Comparison of ENCODE assay signal across 20 cellular contexts in the genomic region with DNA sequence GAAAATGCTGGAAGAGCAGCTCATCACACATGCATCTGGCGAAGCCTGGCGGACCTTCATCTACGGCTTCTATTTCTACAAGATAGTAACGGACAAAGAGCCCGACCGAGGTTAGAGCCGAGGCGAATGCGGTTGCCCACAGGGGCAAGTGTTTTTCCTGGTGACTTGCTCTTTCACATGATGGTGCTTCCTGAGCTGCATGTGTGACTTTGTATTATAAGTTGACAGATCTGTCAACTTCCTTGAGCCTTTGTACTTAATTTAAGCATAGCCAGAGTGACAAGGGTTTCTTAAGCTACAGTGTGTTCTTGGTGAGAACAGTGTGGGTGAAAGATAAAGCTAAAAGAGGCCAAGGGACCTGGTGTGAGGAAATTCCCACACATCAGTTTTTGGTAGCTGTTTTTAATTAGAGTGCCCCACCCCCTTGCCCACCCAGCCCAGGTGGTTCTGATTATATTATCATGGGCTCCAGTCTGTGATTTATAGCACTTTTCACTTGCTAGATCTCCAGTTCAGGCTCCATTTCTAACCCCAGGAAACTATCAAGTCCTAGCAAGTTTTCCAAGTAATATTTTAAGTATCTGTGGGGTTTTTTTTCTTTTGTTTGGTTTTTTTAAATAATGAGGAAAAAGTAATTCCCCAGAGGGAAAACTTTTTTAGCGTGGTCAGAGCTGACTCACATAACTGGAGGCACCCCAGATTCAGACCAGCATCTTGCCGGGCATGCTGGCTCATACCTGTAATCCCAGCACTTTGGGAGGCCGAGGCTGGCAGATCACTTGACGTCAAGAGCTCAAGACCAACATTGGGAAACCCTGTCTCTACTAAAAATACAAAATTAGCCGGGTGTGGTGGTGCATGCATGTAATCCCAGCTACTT.
DNase-seq lines count a peak whose midpoint lies in the region; TF ChIP-seq lines count a peak whose summit lies in the region.
"Had no signal": no experiment of that assay in that cellular context is flagged by ENCODE, and none has a peak within 500 bp of the region (broad histone marks: within the 10 kb centered on the region; RNA-seq: fewer than 3 reads in every experiment).

No MANE protein-coding gene starts in this region.

- DNase-seq in activated CD4-positive, alpha-beta T cell treated with anti-CD3 and anti-CD28 coated beads, Interleukin-2, amount 10 ng/mL, durations not matched to agents 7 days and 5 days: no peak
- DNase-seq in activated CD4-positive, alpha-beta T cell treated with anti-CD3 and anti-CD28 coated beads, Interleukin-2, amount 10 ng/mL, durations not matched to agents 24 days and 14 days: no peak
- peak; percentile 68 for DNase-seq in SK-N-SH
- peak; percentile 44 for DNase-seq in fibroblast of the conjunctiva (ENCODE audit: low read depth)
- DNase-seq in activated T-cell treated with anti-CD3 and anti-CD28 coated beads, Interleukin-2, amount 50 U/mL, for 24 hours: no peak
- no peak for DNase-seq in NCI-H510A treated with DMSO at 0.1 percent for 48 hours (lab: John Stamatoyannopoulos, UW)
- no peak for DNase-seq in G401 (ENCODE audit: low spot score)
- DNase-seq in PC-9: no peak
- DNase-seq: activated CD8-positive, alpha-beta memory T cell treated with anti-CD3 and anti-CD28 coated beads, Interleukin-2, amount 10 ng/mL, durations not matched to agents 7 days and 5 days; activated effector memory CD4-positive, alpha-beta T cell treated with Interleukin-2 at 50 U/mL for 16 hours; CD4-positive, alpha-beta memory T cell; dermis blood vessel endothelial cell; H7; hippocampal formation; NCI-H1092; NCI-H2081 treated with DMSO at 0.1 percent for 48 hours; NCI-H524 treated with DMSO at 0.1 percent for 48 hours; SJCRH30; spleen had no signal

- peaks cover 15 to 19% of the 10 kb centered on the region in 2 experiments for H3K36me3 ChIP-seq in SK-N-SH (replicated peaks in 1 of 2; ENCODE audit: control insufficient read depth in 1 of 2, insufficient read depth in 2 of 2, low read length in 1 of 2)
- H3K36me3 ChIP-seq in PC-9 (ENCODE audit: low read depth): no peaks in the 10 kb centered on the region

- TF ChIP-seq RAD21 in SK-N-SH (IDR thresholded peaks at IDR 0.05; ENCODE audit: low read length): no peak

- H3K4me1 ChIP-seq in SK-N-SH (ENCODE audit: control insufficient read depth in 1 of 2, insufficient read depth in 2 of 2, low read depth in 1 of 2, low read length in 1 of 2) (peaks cover 0 to 6% of the 10 kb centered on the region in 2 experiments; a peak in 2 of 4 replicates), PC-9 (replicated peaks; ENCODE audit: insufficient read depth) (no peaks in the 10 kb centered on the region)
- H3K4me1 ChIP-seq: SJCRH30 had no signal

- no peaks in the 10 kb centered on the region for H3K27me3 Mint-ChIP-seq in activated CD4-positive, alpha-beta T cell treated with anti-CD3 and anti-CD28 coated beads, Interleukin-2, amount 10 ng/mL, durations not matched to agents 7 days and 5 days
- no peaks in the 10 kb centered on the region for H3K27me3 Mint-ChIP-seq in activated CD4-positive, alpha-beta T cell treated with anti-CD3 and anti-CD28 coated beads, Interleukin-2, amount 10 ng/mL, durations not matched to agents 24 days and 14 days
- H3K27me3 Mint-ChIP-seq in activated T-cell treated with anti-CD3 and anti-CD28 coated beads, Interleukin-2, amount 50 U/mL, for 24 hours: no peaks in the 10 kb centered on the region
- H3K27me3 Mint-ChIP-seq: activated CD8-positive, alpha-beta memory T cell treated with anti-CD3 and anti-CD28 coated beads, Interleukin-2, amount 10 ng/mL, durations not matched to agents 7 days and 5 days; CD4-positive, alpha-beta memory T cell had no signal

- TF ChIP-seq CTCF in SK-N-SH (IDR thresholded peaks at IDR 0.05) (no peak), PC-9 (conservative IDR thresholded peaks at IDR 0.05) (no peak)

- H3K4me1 Mint-ChIP-seq in activated CD4-positive, alpha-beta T cell treated with anti-CD3 and anti-CD28 coated beads, Interleukin-2, amount 10 ng/mL, durations not matched to agents 7 days and 5 days: peaks cover 4% of the 10 kb centered on the region
- H3K4me1 Mint-ChIP-seq in activated CD4-positive, alpha-beta T cell treated with anti-CD3 and anti-CD28 coated beads, Interleukin-2, amount 10 ng/mL, durations not matched to agents 24 days and 14 days: no peaks in the 10 kb centered on the region
- H3K4me1 Mint-ChIP-seq in activated T-cell treated with anti-CD3 and anti-CD28 coated beads, Interleukin-2, amount 50 U/mL, for 24 hours (ENCODE audit: low read depth): no peaks in the 10 kb centered on the region
- H3K4me1 Mint-ChIP-seq: CD4-positive, alpha-beta memory T cell had no signal

- POLR2A ChIA-PET in activated CD4-positive, alpha-beta T cell treated with anti-CD3 and anti-CD28 coated beads, Interleukin-2, amount 10 ng/mL, durations not matched to agents 7 days and 5 days (lab: Charles Lee): no interaction called here
- POLR2A ChIA-PET in SK-N-SH (lab: Yijun Ruan, JAX): interaction anchor here (0.7 kb wide), 1 partner anchor 917 kb away, joined by 3 read pairs; no protein-coding TSS in a partner anchor
- POLR2A ChIA-PET in PC-9 (lab: Charles Lee; ENCODE audit: unreplicated experiment): interaction anchor here (0.7 kb wide), 1 partner anchor 260 kb away, joined by 3 read pairs; no protein-coding TSS in a partner anchor

- H3K27me3 ChIP-seq in SK-N-SH (ENCODE audit: insufficient read depth): no peaks in the 10 kb centered on the region
- no peaks in the 10 kb centered on the region for H3K27me3 ChIP-seq in PC-9 (ENCODE audit: insufficient read depth, low read depth)
- H3K27me3 ChIP-seq: SJCRH30, spleen had no signal

- BruUV-seq in PC-9 (replicated peaks; lab: Mats Ljungman, UMichigan): no TSS peak

- peak overlapping the region; percentile 41 for H3K27ac Mint-ChIP-seq in activated CD4-positive, alpha-beta T cell treated with anti-CD3 and anti-CD28 coated beads, Interleukin-2, amount 10 ng/mL, durations not matched to agents 7 days and 5 days
- H3K27ac Mint-ChIP-seq in activated CD4-positive, alpha-beta T cell treated with anti-CD3 and anti-CD28 coated beads, Interleukin-2, amount 10 ng/mL, durations not matched to agents 24 days and 14 days: no peak overlapping the region
- H3K27ac Mint-ChIP-seq in activated T-cell treated with anti-CD3 and anti-CD28 coated beads, Interleukin-2, amount 50 U/mL, for 24 hours: no peak overlapping the region
- H3K27ac Mint-ChIP-seq: activated CD8-positive, alpha-beta memory T cell treated with anti-CD3 and anti-CD28 coated beads, Interleukin-2, amount 10 ng/mL, durations not matched to agents 7 days and 5 days; CD4-positive, alpha-beta memory T cell had no signal

- 80% methylated on average over 14 of the region's 14 CpGs for WGBS in SK-N-SH (ENCODE audit: low lambda C conversion rate)

- 0 out of 4 replicates have a peak, but pooled peaks have one; percentile 12 to 29 for TF ChIP-seq EP300 in SK-N-SH (IDR thresholded peaks at IDR 0.05; ENCODE audit: borderline replicate concordance in 1 of 2, low read depth in 1 of 2, low read length in 1 of 2)

- H4K20me1 ChIP-seq in SK-N-SH (ENCODE audit: insufficient read depth) (no peaks in the 10 kb centered on the region), PC-9 (ENCODE audit: insufficient read depth) (no peaks in the 10 kb centered on the region)

- H3K79me2 ChIP-seq in SK-N-SH (ENCODE audit: insufficient read depth) (no peaks in the 10 kb centered on the region), PC-9 (ENCODE audit: low read depth) (no peaks in the 10 kb centered on the region)

- H3K9ac ChIP-seq in SK-N-SH: no peak overlapping the region

- H3K9me3 ChIP-seq in SK-N-SH (no peaks in the 10 kb centered on the region), PC-9 (ENCODE audit: insufficient read depth, low read depth) (no peaks in the 10 kb centered on the region)
- H3K9me3 ChIP-seq: SJCRH30, spleen had no signal

- H2AFZ ChIP-seq in SK-N-SH (ENCODE audit: low read depth) (no peak overlapping the region), PC-9 (no peak overlapping the region)

- CTCF ChIA-PET in activated CD4-positive, alpha-beta T cell treated with anti-CD3 and anti-CD28 coated beads, Interleukin-2, amount 10 ng/mL, durations not matched to agents 7 days and 5 days (lab: Charles Lee): interaction anchor here (0.9 kb wide), 1 partner anchor 22 kb away, joined by 3 read pairs; no protein-coding TSS in a partner anchor
- CTCF ChIA-PET in SK-N-SH (lab: Yijun Ruan, JAX) (interaction anchor here (0.8 to 2.2 kb wide), 2 partner anchors 94 to 211 kb away, joined by 3 to 15 read pairs; no protein-coding TSS in a partner anchor), PC-9 (lab: Charles Lee) (no interaction called here)

- H3K27ac ChIP-seq in SK-N-SH (ENCODE audit: low read depth in 2 of 2, low read length in 1 of 2) (peak overlapping the region; percentile 31 to 59; a peak in 3 of 4 replicates), PC-9 (no peak overlapping the region)
- H3K27ac ChIP-seq: 22Rv1, SJCRH30, spleen had no signal

- intact Hi-C loops in activated CD4-positive, alpha-beta T cell treated with anti-CD3 and anti-CD28 coated beads, Interleukin-2, amount 10 ng/mL, durations not matched to agents 24 days and 14 days (cut with micrococcal nuclease): no loop called here
- intact Hi-C loops in PC-9 (cut with micrococcal nuclease; ENCODE audit: unreplicated experiment): no loop called here

- peak overlapping the region; percentile 24; the same call in 1 of the 2 replicates for H3K4me2 ChIP-seq in SK-N-SH
- no peak overlapping the region for H3K4me2 ChIP-seq in PC-9

- H3K4me3 ChIP-seq in SK-N-SH (ENCODE audit: low read depth in 2 of 2, low read length in 1 of 2): no peak overlapping the region
- no peak overlapping the region for H3K4me3 ChIP-seq in PC-9
- H3K4me3 ChIP-seq: SJCRH30, spleen had no signal

- no peaks in the 10 kb centered on the region for H3K9me3 Mint-ChIP-seq in activated CD4-positive, alpha-beta T cell treated with anti-CD3 and anti-CD28 coated beads, Interleukin-2, amount 10 ng/mL, durations not matched to agents 7 days and 5 days
- H3K9me3 Mint-ChIP-seq in activated CD4-positive, alpha-beta T cell treated with anti-CD3 and anti-CD28 coated beads, Interleukin-2, amount 10 ng/mL, durations not matched to agents 24 days and 14 days: no peaks in the 10 kb centered on the region
- no peaks in the 10 kb centered on the region for H3K9me3 Mint-ChIP-seq in activated T-cell treated with anti-CD3 and anti-CD28 coated beads, Interleukin-2, amount 50 U/mL, for 24 hours
- H3K9me3 Mint-ChIP-seq: CD4-positive, alpha-beta memory T cell had no signal

- H3F3A ChIP-seq in SK-N-SH (replicated peaks; ENCODE audit: insufficient read depth): no peaks in the 10 kb centered on the region
- H3F3A ChIP-seq in PC-9 (ENCODE audit: insufficient read depth, low read depth): 0 out of 2 replicates have a peak, but pooled peaks cover 6% of the 10 kb centered on the region

- H3K9me2 ChIP-seq in SK-N-SH (no peaks in the 10 kb centered on the region), PC-9 (ENCODE audit: insufficient read depth) (no peaks in the 10 kb centered on the region)

- no peak overlapping the region for H3K4me3 Mint-ChIP-seq in activated CD4-positive, alpha-beta T cell treated with anti-CD3 and anti-CD28 coated beads, Interleukin-2, amount 10 ng/mL, durations not matched to agents 7 days and 5 days
- H3K4me3 Mint-ChIP-seq in activated CD4-positive, alpha-beta T cell treated with anti-CD3 and anti-CD28 coated beads, Interleukin-2, amount 10 ng/mL, durations not matched to agents 24 days and 14 days: no peak overlapping the region
- H3K4me3 Mint-ChIP-seq in activated T-cell treated with anti-CD3 and anti-CD28 coated beads, Interleukin-2, amount 50 U/mL, for 24 hours: no peak overlapping the region
- H3K4me3 Mint-ChIP-seq: activated CD8-positive, alpha-beta memory T cell treated with anti-CD3 and anti-CD28 coated beads, Interleukin-2, amount 10 ng/mL, durations not matched to agents 7 days and 5 days; CD4-positive, alpha-beta memory T cell had no signal

- in situ Hi-C loops in G401 (cut with HindIII; ENCODE audit: low sequenced_read_pairs): no loop called here

- H3K36me3 Mint-ChIP-seq in activated CD4-positive, alpha-beta T cell treated with anti-CD3 and anti-CD28 coated beads, Interleukin-2, amount 10 ng/mL, durations not matched to agents 7 days and 5 days (ENCODE audit: low read depth): peaks cover 24% of the 10 kb centered on the region
- H3K36me3 Mint-ChIP-seq in activated CD4-positive, alpha-beta T cell treated with anti-CD3 and anti-CD28 coated beads, Interleukin-2, amount 10 ng/mL, durations not matched to agents 24 days and 14 days (ENCODE audit: low read depth): peaks cover 23% of the 10 kb centered on the region
- peaks cover 77% of the 10 kb centered on the region for H3K36me3 Mint-ChIP-seq in activated T-cell treated with anti-CD3 and anti-CD28 coated beads, Interleukin-2, amount 50 U/mL, for 24 hours (ENCODE audit: low read depth)

Comparison
In these comparisons a context has a peak if more than half of its experiments do, and no peak if none do; other contexts are left out.
1. DNase-seq: peak in SK-N-SH (single experiment) and fibroblast of the conjunctiva (single experiment); none in activated CD4-positive, alpha-beta T cell treated with anti-CD3 and anti-CD28 coated beads, Interleukin-2, amount 10 ng/mL, durations not matched to agents 7 days and 5 days (single experiment), activated CD4-positive, alpha-beta T cell treated with anti-CD3 and anti-CD28 coated beads, Interleukin-2, amount 10 ng/mL, durations not matched to agents 24 days and 14 days (single experiment), activated T-cell treated with anti-CD3 and anti-CD28 coated beads, Interleukin-2, amount 50 U/mL, for 24 hours (single experiment), NCI-H510A treated with DMSO at 0.1 percent for 48 hours (single experiment), G401 (single experiment) and PC-9 (0 of 2).